20 cellular contexts compared by ENCODE assay signal in the genomic region with DNA sequence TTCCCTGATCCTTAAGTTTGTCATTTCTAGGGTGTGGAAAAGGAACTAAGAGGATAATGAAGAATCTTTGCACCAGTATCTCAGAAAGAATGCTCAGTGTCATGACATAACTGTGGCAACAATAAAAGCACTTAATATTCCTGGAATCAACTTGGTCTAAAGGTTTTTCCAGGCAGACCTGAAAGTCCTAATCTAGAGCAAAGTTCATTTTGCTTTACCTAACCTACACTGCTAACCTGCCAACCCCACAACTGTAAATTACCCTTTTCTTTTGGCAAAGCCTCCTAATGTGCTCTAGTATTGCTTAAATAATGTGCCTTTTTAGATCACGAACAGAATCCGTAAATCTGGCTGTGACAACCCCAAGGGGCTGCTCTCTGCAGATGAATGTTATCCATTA.
"Had no signal": no experiment of that assay in that cellular context is flagged by ENCODE, and none has a peak within 500 bp of the region (broad histone marks: within the 10 kb centered on the region; RNA-seq: fewer than 3 reads in every experiment).

No MANE protein-coding gene starts in this region.

- H3K36me3 Mint-ChIP-seq: natural killer cell had no signal

- H3K27me3 Mint-ChIP-seq: stimulated activated naive CD8-positive, alpha-beta T cell treated with anti-CD3 and anti-CD28 coated beads, Interleukin-15, Interleukin-2, amounts not matched to agents 100 ng/mL and 50 ng/mL, for 24 hours had no signal

- H3K27ac Mint-ChIP-seq: endodermal cell, natural killer cell, neural progenitor cell had no signal

- FAIRE-seq: endothelial cell of umbilical vein, keratinocyte had no signal

- H3K27me3 ChIP-seq: colonic mucosa, foreskin keratinocyte, neural progenitor cell, ovary, right atrium auricular region, tibial artery, upper lobe of left lung, uterus had no signal

- ATAC-seq: foreskin keratinocyte, left ventricle myocardium superior, natural killer cell had no signal

- H3K4me3 Mint-ChIP-seq: endodermal cell; immature natural killer cell; natural killer cell; neural progenitor cell; stimulated activated naive CD8-positive, alpha-beta T cell treated with anti-CD3 and anti-CD28 coated beads, Interleukin-15, Interleukin-2, amounts not matched to agents 100 ng/mL and 50 ng/mL, for 24 hours had no signal

- H2AFZ ChIP-seq: neural progenitor cell had no signal

- H3K27ac ChIP-seq: colonic mucosa, foreskin keratinocyte, neural progenitor cell, ovary, right atrium auricular region, tibial artery, upper lobe of left lung, uterus had no signal

- H3K9ac ChIP-seq: neural progenitor cell had no signal

- H3K4me2 ChIP-seq: neural progenitor cell, smooth muscle cell had no signal

- H3K9me3 ChIP-seq: colonic mucosa, ovary, right atrium auricular region, tibial artery, upper lobe of left lung, uterus had no signal

- H3K36me3 ChIP-seq: colonic mucosa, neural progenitor cell, ovary, uterus had no signal

- DNase-seq: colonic mucosa; effector CD4-positive, alpha-beta T cell; endodermal cell; erythroblast; foreskin keratinocyte; immature natural killer cell; left ventricle myocardium superior; natural killer cell; nucleus accumbens; ovary; stimulated activated CD4-positive, alpha-beta T cell treated with anti-CD3 and anti-CD28 coated beads, Interleukin-2, amount 100 ng/mL, for 48 hours; tibial artery; upper lobe of left lung; uterus had no signal

- H3K4me3 ChIP-seq: colonic mucosa, neural progenitor cell, ovary, right atrium auricular region, smooth muscle cell, tibial artery, upper lobe of left lung, uterus had no signal

- H3K4me1 ChIP-seq: colonic mucosa, tibial artery, uterus had no signal

- H3K9me3 Mint-ChIP-seq: endodermal cell; immature natural killer cell; natural killer cell; neural progenitor cell; stimulated activated naive CD8-positive, alpha-beta T cell treated with anti-CD3 and anti-CD28 coated beads, Interleukin-15, Interleukin-2, amounts not matched to agents 100 ng/mL and 50 ng/mL, for 24 hours had no signal
